In the genomic region with DNA sequence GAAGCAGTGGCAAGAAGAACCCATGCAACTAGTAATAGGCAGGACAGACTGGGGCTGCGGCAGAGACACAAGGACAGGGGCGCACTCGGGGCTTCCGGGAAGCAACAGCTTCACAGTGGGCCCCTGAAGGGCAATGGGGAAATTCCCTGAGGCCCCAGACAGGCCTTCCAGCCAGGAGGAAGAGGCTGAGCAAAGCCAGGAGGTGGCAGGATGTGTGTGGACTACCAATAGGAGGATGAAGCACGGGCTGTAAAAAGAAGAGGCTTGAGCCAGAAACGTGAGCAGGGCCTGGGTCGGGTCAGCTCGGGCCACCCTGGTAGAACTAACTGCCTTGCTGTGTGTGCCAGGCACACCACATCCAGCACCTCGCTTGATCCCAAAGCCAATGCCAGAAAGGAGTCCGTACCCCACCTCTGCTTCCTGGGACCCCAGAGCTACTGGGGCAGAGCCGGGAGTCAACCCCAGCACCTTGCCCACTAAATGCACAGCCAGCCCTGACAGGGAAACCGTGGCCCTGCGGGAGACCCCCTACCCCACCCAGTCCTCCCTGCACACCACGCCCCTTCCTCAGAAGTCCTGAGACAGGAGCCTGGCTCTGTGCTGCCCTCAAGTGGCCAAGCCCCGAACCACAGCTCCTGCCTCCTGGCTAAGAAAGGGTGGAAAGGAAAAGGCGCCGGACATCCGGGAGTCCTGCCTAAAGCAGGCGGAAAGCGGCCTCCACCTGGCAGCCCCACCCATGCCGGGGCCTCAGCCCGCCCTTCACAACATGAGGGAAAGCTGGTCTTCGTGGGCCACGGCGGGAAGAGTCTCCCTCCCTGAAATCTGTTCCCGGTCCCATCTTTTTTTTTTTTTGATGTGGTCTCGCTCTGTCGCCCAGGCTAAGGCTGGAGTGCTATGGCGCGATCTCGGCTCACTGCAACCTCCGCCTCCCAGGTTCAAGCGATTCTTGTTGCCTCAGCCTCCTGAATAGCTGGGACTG, we compare ENCODE assay signal across 8 cellular contexts. TPM values are rescaled to one million over a fixed set of nuclear protein-coding genes. Genes with fewer than 3 reads are reported as not detected.
A peak's percentile ranks its signal among the peaks of the same experiment; 100 is the strongest.
DNase-seq lines count a peak whose midpoint lies in the region; ATAC-seq, FAIRE-seq and TF ChIP-seq lines count a peak whose summit lies in the region.

No MANE protein-coding gene starts in this region.

- H3K4me1 ChIP-seq in psoas muscle = no peaks in the 10 kb centered on the region

- peak; percentile 93 for TF ChIP-seq CTCF in psoas muscle (IDR thresholded peaks at IDR 0.05)

- no peaks in the 10 kb centered on the region for H3K27me3 ChIP-seq in psoas muscle (ENCODE audit: insufficient read depth in 3 of 3, low read length in 2 of 3)

- H3K27ac ChIP-seq in psoas muscle = no peak overlapping the region

- DNase-seq in DMS53 treated with DMSO at 0.1 percent for 48 hours (lab: John Stamatoyannopoulos, UW; ENCODE audit: unreplicated experiment) (peak; percentile 95), H54 (ENCODE audit: insufficient read length, low spot score) (peak; percentile 86), NCI-H1105 treated with DMSO at 0.1 percent for 48 hours (lab: John Stamatoyannopoulos, UW) (peak; percentile 68), SW480 (ENCODE audit: low spot score) (peak; percentile 71), left cardiac atrium (peak; percentile 85), psoas muscle (peak; percentile 80 to 91), ureter (ENCODE audit: low spot score) (peak; percentile 89)
- peak; percentile 35 for DNase-seq in activated naive CD8-positive, alpha-beta T cell treated with anti-CD3 and anti-CD28 coated beads, Interleukin-2, amount 50 U/mL, for 16 hours (ENCODE audit: low read depth, low spot score)

- intact Hi-C loops in left cardiac atrium (cut with DNase I) (loop anchor here in 1 of 2 donors (5.0 kb wide), 1 partner anchor 104 kb away; no protein-coding TSS in a partner anchor), psoas muscle (cut with DNase I) (loop anchor here (2.0 to 5.0 kb wide), 2 partner anchors 59 to 104 kb away; a partner anchor contains a TSS)

- WGBS in psoas muscle, 3 donors = 10 to 15% (median 14%) methylated on average over 33 of the region's 33 CpGs

- peak overlapping the region; percentile 59 for H3K4me3 ChIP-seq in psoas muscle

- no peak for TF ChIP-seq POLR2A in H54 (IDR thresholded peaks at IDR 0.05; ENCODE audit: low read depth, low read length)

- no peak for FAIRE-seq in H54 (lab: Jason Lieb, UNC)

- H3K36me3 ChIP-seq in psoas muscle (ENCODE audit: insufficient read depth in 1 of 2, low read depth in 1 of 2) = no peaks in the 10 kb centered on the region

- ATAC-seq in left cardiac atrium (peak; percentile 80 to 86), psoas muscle (peak; percentile 80 to 93 (median 89))

- no peaks in the 10 kb centered on the region for H3K9me3 ChIP-seq in psoas muscle

RNA-seq across cellular contexts. Expression of a gene that starts 33.7 kb away (rescaled TPM):
- total RNA-seq in left cardiac atrium (10 to 100 TPM; 14.0 to 14.8 TPM), psoas muscle (10 to 100 TPM in 1 of 4 donors, 1 to 10 TPM in 3; 6.0 to 12.4 (median 6.9) TPM), ureter (36.3 TPM)
- polyA plus RNA-seq in psoas muscle = 1 to 10 TPM in 1 of 3 donors, under 1 TPM in 2; 0.48 to 3.2 (median 0.78) TPM

Comparison
In these comparisons a context has a peak if more than half of its experiments do, and no peak if none do; other contexts are left out.
1. DNase-seq: peak in every context shown above with its lines; median percentile 95 in DMS53 treated with DMSO at 0.1 percent for 48 hours; 89 in ureter; 86 in H54; 86 in psoas muscle; 85 in left cardiac atrium; 71 in SW480; 68 in NCI-H1105 treated with DMSO at 0.1 percent for 48 hours; 35 in activated naive CD8-positive, alpha-beta T cell treated with anti-CD3 and anti-CD28 coated beads, Interleukin-2, amount 50 U/mL, for 16 hours.